23 cellular contexts compared by ENCODE assay signal in genomic region chr4:173745765-173746164, GRCh38.
"Had no signal": no experiment of that assay in that cellular context is flagged by ENCODE, and none has a peak within 500 bp of the region (broad histone marks: within the 10 kb centered on the region; RNA-seq: fewer than 3 reads in every experiment).

No MANE protein-coding gene starts in this region.

- ATAC-seq: left lung; lower lobe of right lung; naive thymus-derived CD8-positive, alpha-beta T cell; psoas muscle; sciatic nerve; stimulated activated effector memory CD8-positive, alpha-beta T cell treated with anti-CD3 and anti-CD28 coated beads, Interleukin-12 subunit alpha, Interleukin-12 subunit beta, amount 100 ng/mL, for 72 hours had no signal

- H3K36me3 ChIP-seq: colonic mucosa, esophagus muscularis mucosa, left lung, lower lobe of right lung, ovary, stomach, thyroid gland, vagina had no signal

- H3K4me3 ChIP-seq: colonic mucosa, esophagus muscularis mucosa, left lung, lower lobe of right lung, ovary, psoas muscle, stomach, thyroid gland, vagina had no signal

- H3K9me3 ChIP-seq: colonic mucosa, esophagus muscularis mucosa, lower lobe of right lung, ovary, psoas muscle, stomach, thyroid gland, vagina had no signal

- H3K27me3 ChIP-seq: colonic mucosa, esophagus muscularis mucosa, left lung, ovary, stomach, thyroid gland, vagina had no signal

- DNase-seq: colonic mucosa; dermis blood vessel endothelial cell; effector memory CD4-positive, alpha-beta T cell; foreskin melanocyte; glutamatergic neuron; left lung; lower lobe of right lung; naive thymus-derived CD8-positive, alpha-beta T cell; nephron progenitor cell; nucleus accumbens; ovary; posterior cingulate gyrus; psoas muscle; stimulated activated CD4-positive, alpha-beta T cell treated with anti-CD3 and anti-CD28 coated beads, Interleukin-2, amount 100 ng/mL, for 24 hours; stimulated activated CD4-positive, alpha-beta T cell treated with anti-CD3 and anti-CD28 coated beads, Interleukin-4, amount 100 ng/mL, for 24 hours; stimulated activated naive CD4-positive, alpha-beta T cell treated with Interleukin-2 at 50 U/mL for 16 hours; stomach; thyroid gland; trophoblast cell had no signal

- H3K4me1 ChIP-seq: colonic mucosa, esophagus muscularis mucosa, left lung, lower lobe of right lung, psoas muscle, stomach, thyroid gland, vagina had no signal

- H3K27ac ChIP-seq: colonic mucosa, esophagus muscularis mucosa, left lung, lower lobe of right lung, ovary, psoas muscle, stomach, thyroid gland, vagina had no signal
